In the genomic region with DNA sequence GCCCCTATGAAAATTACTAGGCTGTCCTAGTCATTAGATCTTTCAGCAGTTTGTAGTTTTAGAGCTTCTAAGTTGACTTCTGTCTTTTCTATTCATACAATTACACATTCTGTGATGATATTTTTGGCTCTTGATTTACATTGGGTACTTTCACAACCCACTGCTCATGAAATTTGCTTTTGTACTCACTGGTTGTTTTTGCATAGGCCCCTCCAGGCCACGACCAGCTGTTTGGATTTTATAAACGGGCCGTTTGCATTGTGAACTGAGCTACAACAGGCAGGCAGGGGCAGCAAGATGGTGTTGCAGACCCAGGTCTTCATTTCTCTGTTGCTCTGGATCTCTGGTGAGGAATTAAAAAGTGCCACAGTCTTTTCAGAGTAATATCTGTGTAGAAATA, we compare ENCODE assay signal across 16 cellular contexts.
DNase-seq lines count a peak whose midpoint lies in the region; ATAC-seq and TF ChIP-seq lines count a peak whose summit lies in the region.
"Had no signal": no experiment of that assay in that cellular context is flagged by ENCODE, and none has a peak within 500 bp of the region (broad histone marks: within the 10 kb centered on the region; RNA-seq: fewer than 3 reads in every experiment).

No MANE protein-coding gene starts in this region.

- no peak overlapping the region for H3K4me3 Mint-ChIP-seq in activated T-helper 1 cell treated with anti-CD3 and anti-CD28 coated beads, Interleukin-12 subunit alpha, Interleukin-12 subunit beta, Interleukin-2, Interleukin-4 antibody, amounts not matched to agents 30 ng/mL and 10 ng/mL and 1 ng/mL, durations not matched to agents 14 hours and 24 hours and 36 hours
- H3K4me3 Mint-ChIP-seq: activated naive CD8-positive, alpha-beta T cell; central memory CD8-positive, alpha-beta T cell had no signal

- H3K4me1 Mint-ChIP-seq in activated T-helper 1 cell treated with anti-CD3 and anti-CD28 coated beads, Interleukin-12 subunit alpha, Interleukin-12 subunit beta, Interleukin-2, Interleukin-4 antibody, amounts not matched to agents 30 ng/mL and 10 ng/mL and 1 ng/mL, durations not matched to agents 14 hours and 24 hours and 36 hours (ENCODE audit: low read depth), result no peaks in the 10 kb centered on the region
- H3K4me1 Mint-ChIP-seq: central memory CD8-positive, alpha-beta T cell had no signal

- DNase-seq in GM12865 (ENCODE audit: low read depth) (peak; percentile 68), NCI-H2029 (lab: John Stamatoyannopoulos, UW) (no peak), SHP77 (lab: John Stamatoyannopoulos, UW) (no peak), NCI-H446 treated with DMSO at 0.1 percent for 48 hours (lab: John Stamatoyannopoulos, UW) (no peak)
- no peak for DNase-seq in activated T-helper 1 cell treated with anti-CD3 and anti-CD28 coated beads, Interleukin-12 subunit alpha, Interleukin-12 subunit beta, Interleukin-2, Interleukin-4 antibody, amounts not matched to agents 30 ng/mL and 10 ng/mL and 1 ng/mL, durations not matched to agents 14 hours and 24 hours and 36 hours (ENCODE audit: low spot score)
- DNase-seq: ACHN; GM23248; head of caudate nucleus; Karpas-422; NK-92 treated with Interleukin-12 subunit alpha and Interleukin-12 subunit beta, amount 100 ng/mL, for 24 hours; upper lobe of left lung had no signal

- H3K36me3 Mint-ChIP-seq in activated T-helper 1 cell treated with anti-CD3 and anti-CD28 coated beads, Interleukin-12 subunit alpha, Interleukin-12 subunit beta, Interleukin-2, Interleukin-4 antibody, amounts not matched to agents 30 ng/mL and 10 ng/mL and 1 ng/mL, durations not matched to agents 14 hours and 24 hours and 36 hours (ENCODE audit: low read depth), result no peaks in the 10 kb centered on the region
- H3K36me3 Mint-ChIP-seq: activated naive CD8-positive, alpha-beta T cell had no signal

- H3K4me3 ChIP-seq in GM12865 (ENCODE audit: low read depth, low read length), result peak overlapping the region; percentile 43
- H3K4me3 ChIP-seq: GM23248, upper lobe of left lung had no signal

- TF ChIP-seq CTCF in GM12865 (IDR thresholded peaks at IDR 0.05; ENCODE audit: insufficient read depth, low read depth, low read length, missing control alignments), result no peak

- H3K27me3 Mint-ChIP-seq in activated T-helper 1 cell treated with anti-CD3 and anti-CD28 coated beads, Interleukin-12 subunit alpha, Interleukin-12 subunit beta, Interleukin-2, Interleukin-4 antibody, amounts not matched to agents 30 ng/mL and 10 ng/mL and 1 ng/mL, durations not matched to agents 14 hours and 24 hours and 36 hours (ENCODE audit: insufficient read depth), result peaks cover 11% of the 10 kb centered on the region

- no peak overlapping the region for H3K27ac Mint-ChIP-seq in activated T-helper 1 cell treated with anti-CD3 and anti-CD28 coated beads, Interleukin-12 subunit alpha, Interleukin-12 subunit beta, Interleukin-2, Interleukin-4 antibody, amounts not matched to agents 30 ng/mL and 10 ng/mL and 1 ng/mL, durations not matched to agents 14 hours and 24 hours and 36 hours
- H3K27ac Mint-ChIP-seq: activated naive CD8-positive, alpha-beta T cell had no signal

- ATAC-seq in GM19452 (IDR thresholded peaks at IDR 0.05; ENCODE audit: unreplicated experiment) (peak; percentile 61), HG02798 (IDR thresholded peaks at IDR 0.05; ENCODE audit: poor library complexity, unreplicated experiment) (peak; percentile 86), HG03575 (IDR thresholded peaks at IDR 0.05; ENCODE audit: extremely low read depth, insufficient number of reproducible peaks, low FRiP score, unreplicated experiment) (peak; percentile 59)

- no peaks in the 10 kb centered on the region for H3K9me3 Mint-ChIP-seq in activated T-helper 1 cell treated with anti-CD3 and anti-CD28 coated beads, Interleukin-12 subunit alpha, Interleukin-12 subunit beta, Interleukin-2, Interleukin-4 antibody, amounts not matched to agents 30 ng/mL and 10 ng/mL and 1 ng/mL, durations not matched to agents 14 hours and 24 hours and 36 hours
- H3K9me3 Mint-ChIP-seq: central memory CD8-positive, alpha-beta T cell had no signal

- intact Hi-C loops in activated T-helper 1 cell treated with anti-CD3 and anti-CD28 coated beads, Interleukin-12 subunit alpha, Interleukin-12 subunit beta, Interleukin-2, Interleukin-4 antibody, amounts not matched to agents 30 ng/mL and 10 ng/mL and 1 ng/mL, durations not matched to agents 14 hours and 24 hours and 36 hours (cut with micrococcal nuclease), result no loop called here
